In genomic region chr10:64396105-64396504, GRCh38 we compare ENCODE assay signal across 17 cellular contexts.
A peak's percentile ranks its signal among the peaks of the same experiment; 100 is the strongest.
DNase-seq lines count a peak whose midpoint lies in the region; FAIRE-seq and TF ChIP-seq lines count a peak whose summit lies in the region.
"Had no signal": no experiment of that assay in that cellular context is flagged by ENCODE, and none has a peak within 500 bp of the region (broad histone marks: within the 10 kb centered on the region; RNA-seq: fewer than 3 reads in every experiment).

No MANE protein-coding gene starts in this region.

- no peak overlapping the region for H2AFZ ChIP-seq in hepatocyte

- H3K9me3 ChIP-seq in AG04450 (ENCODE audit: control insufficient read depth, insufficient read depth, low read length) (no peaks in the 10 kb centered on the region), mesodermal cell (ENCODE audit: control insufficient read depth, low read length) (no peaks in the 10 kb centered on the region), tibial artery (no peaks in the 10 kb centered on the region), hepatocyte (ENCODE audit: low read depth) (no peaks in the 10 kb centered on the region)
- H3K9me3 ChIP-seq: upper lobe of right lung had no signal

- no peak overlapping the region for H3K4me2 ChIP-seq in hepatocyte

- intact Hi-C loops in tibial artery (cut with DNase I; ENCODE audit: low total_unique reads): no loop called here

- POLR2A ChIA-PET in AG04450 (lab: Yijun Ruan, JAX): no interaction called here

- DNase-seq in AG04450 (ENCODE audit: low read depth, low spot score): peak; percentile 2
- peak; percentile 40 for DNase-seq in LHCN-M2 (ENCODE audit: low read depth)
- DNase-seq in tibial artery: no peak
- no peak for DNase-seq in T-helper 1 cell
- no peak for DNase-seq in C1 segment of cervical spinal cord (lab: John Stamatoyannopoulos, UW)
- DNase-seq in hepatocyte (ENCODE audit: low spot score): no peak
- DNase-seq: activated CD8-positive, alpha-beta memory T cell treated with anti-CD3 and anti-CD28 coated beads, Interleukin-2, amount 10 ng/mL, durations not matched to agents 7 days and 5 days; AML-193; dermis blood vessel endothelial cell; H7; NCI-H69; nucleus accumbens; SHP77 treated with DMSO at 0.1 percent for 48 hours; upper lobe of right lung had no signal

- H3K36me3 ChIP-seq in mesodermal cell (ENCODE audit: control insufficient read depth, insufficient read depth, low read length): no peaks in the 10 kb centered on the region
- no peaks in the 10 kb centered on the region for H3K36me3 ChIP-seq in tibial artery
- H3K36me3 ChIP-seq in hepatocyte (replicated peaks; ENCODE audit: insufficient read depth, low read depth): no peaks in the 10 kb centered on the region
- H3K36me3 ChIP-seq: gastroesophageal sphincter, upper lobe of right lung had no signal

- peak; percentile 64 for FAIRE-seq in endometrium (lab: Jason Lieb, UNC)

- H3K27ac ChIP-seq in AG04450 (ENCODE audit: low read depth, low read length) (no peak overlapping the region), mesodermal cell (ENCODE audit: low read depth, low read length, severe bottlenecking) (peak overlapping the region; percentile 83), tibial artery (no peak overlapping the region), hepatocyte (no peak overlapping the region)
- H3K27ac ChIP-seq: gastroesophageal sphincter, upper lobe of right lung had no signal

- H3K79me2 ChIP-seq in hepatocyte: no peaks in the 10 kb centered on the region

- H3K27me3 ChIP-seq in AG04450 (ENCODE audit: control insufficient read depth, insufficient read depth, low read length): no peaks in the 10 kb centered on the region
- no peaks in the 10 kb centered on the region for H3K27me3 ChIP-seq in tibial artery
- no peaks in the 10 kb centered on the region for H3K27me3 ChIP-seq in hepatocyte
- H3K27me3 ChIP-seq: gastroesophageal sphincter, upper lobe of right lung had no signal

- H3K4me1 ChIP-seq in mesodermal cell (ENCODE audit: control insufficient read depth, insufficient read depth, low read length, poor library complexity, severe bottlenecking) (peaks cover 23% of the 10 kb centered on the region), tibial artery (peaks cover 0 to 16% (median 1%) of the 10 kb centered on the region in 4 donors), hepatocyte (ENCODE audit: insufficient read depth) (no peaks in the 10 kb centered on the region)
- H3K4me1 ChIP-seq: gastroesophageal sphincter, upper lobe of right lung had no signal

- no peak for TF ChIP-seq CTCF in AG04450 (IDR thresholded peaks at IDR 0.05; ENCODE audit: low read depth, low read length)
- no peak for TF ChIP-seq CTCF in tibial artery (IDR thresholded peaks at IDR 0.05)
- no peak for TF ChIP-seq CTCF in hepatocyte (IDR thresholded peaks at IDR 0.05; ENCODE audit: poor library complexity)

- no peaks in the 10 kb centered on the region for H3K9me2 ChIP-seq in hepatocyte (replicated peaks; ENCODE audit: insufficient read depth)

- H4K20me1 ChIP-seq in hepatocyte (ENCODE audit: insufficient read depth, poor library complexity, severe bottlenecking): no peaks in the 10 kb centered on the region

- CTCF ChIA-PET in AG04450 (lab: Charles Lee): no interaction called here

- no peak overlapping the region for H3K4me3 ChIP-seq in AG04450 (ENCODE audit: low read depth, low read length)
- no peak overlapping the region for H3K4me3 ChIP-seq in mesodermal cell (ENCODE audit: extremely low read depth, insufficient read depth, low read length, poor library complexity, severe bottlenecking)
- no peak overlapping the region for H3K4me3 ChIP-seq in tibial artery
- no peak overlapping the region for H3K4me3 ChIP-seq in hepatocyte
- H3K4me3 ChIP-seq: gastroesophageal sphincter, upper lobe of right lung had no signal

Comparison
In these comparisons a context has a peak if more than half of its experiments do, and no peak if none do; other contexts are left out.
1. DNase-seq: peak in AG04450 (single experiment) and LHCN-M2 (single experiment); none in tibial artery (0 of 2), T-helper 1 cell (0 of 5), C1 segment of cervical spinal cord (0 of 14) and hepatocyte (single experiment).